In the genomic region with DNA sequence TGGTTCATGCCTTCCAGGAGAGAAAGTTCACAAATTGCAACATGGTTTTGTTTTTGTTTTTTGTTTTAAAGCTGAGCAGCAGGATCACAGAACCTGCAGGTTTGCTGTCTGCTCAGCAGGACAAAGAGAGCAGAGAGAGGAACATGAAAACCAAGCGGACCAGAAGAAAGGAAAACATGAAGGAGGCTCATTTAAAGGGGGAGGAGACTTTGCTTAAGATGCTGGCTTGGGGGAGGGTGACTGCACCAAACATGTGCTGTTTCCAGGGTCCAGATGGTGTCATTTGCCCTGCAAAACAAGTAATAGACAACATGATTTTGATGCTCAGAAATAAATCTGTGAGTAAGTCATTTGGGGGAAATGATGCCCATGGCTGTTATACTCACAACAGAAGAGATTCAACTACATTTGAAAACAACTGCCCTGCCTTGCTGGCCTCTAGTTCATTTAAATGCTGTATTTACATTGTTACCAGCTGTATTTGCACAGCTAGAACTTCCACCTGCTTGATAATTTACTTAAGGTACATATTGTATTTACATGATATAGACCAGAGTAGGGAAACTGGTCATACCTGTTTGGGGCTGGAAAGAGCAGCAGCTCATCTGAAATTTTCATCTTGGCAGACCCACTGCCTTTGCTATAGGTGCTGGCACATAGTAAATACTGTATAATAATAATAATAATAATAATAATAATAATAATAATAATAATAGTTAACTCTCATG, we compare ENCODE assay signal across 14 cellular contexts. TPM values are rescaled to one million over a fixed set of nuclear protein-coding genes. Genes with fewer than 3 reads are reported as not detected.
DNase-seq lines count a peak whose midpoint lies in the region; ATAC-seq, FAIRE-seq and TF ChIP-seq lines count a peak whose summit lies in the region.
"Had no signal": no experiment of that assay in that cellular context is flagged by ENCODE, and none has a peak within 500 bp of the region (broad histone marks: within the 10 kb centered on the region; RNA-seq: fewer than 3 reads in every experiment).

No MANE protein-coding gene starts in this region.

- no peak overlapping the region; the same call in 1 of the 2 replicates for H3K4me3 Mint-ChIP-seq in WTC11
- H3K4me3 Mint-ChIP-seq: activated T-cell treated with anti-CD3 and anti-CD28 coated beads, Interleukin-2, amount 50 U/mL, for 24 hours; stimulated activated naive CD8-positive, alpha-beta T cell treated with anti-CD3 and anti-CD28 coated beads, Interleukin-15, Interleukin-2, amounts not matched to agents 100 ng/mL and 50 ng/mL, for 24 hours had no signal

- no peak for TF ChIP-seq CTCF in WTC11 (IDR thresholded peaks at IDR 0.05)

- H3K4me1 Mint-ChIP-seq in WTC11: peaks cover 29% of the 10 kb centered on the region

- H3K4me1 ChIP-seq in small intestine (ENCODE audit: control insufficient read depth in 2 of 2, insufficient read depth in 1 of 2, low read depth in 1 of 2, low read length in 1 of 2): no peaks in the 10 kb centered on the region

- no peaks in the 10 kb centered on the region for H3K9me3 ChIP-seq in small intestine (ENCODE audit: control insufficient read depth, low read depth)
- H3K9me3 ChIP-seq: esophagus squamous epithelium had no signal

- 9 to 33% (median 31%) methylated on average over 1 of the region's 1 CpG for WGBS in small intestine, 3 donors

- no peak overlapping the region for H3K4me3 ChIP-seq in small intestine (ENCODE audit: low read depth in 1 of 2, low read length in 2 of 2)
- H3K4me3 ChIP-seq: esophagus squamous epithelium had no signal

- H3K27ac ChIP-seq in small intestine (ENCODE audit: low read depth in 1 of 2, low read length in 1 of 2): no peak overlapping the region

- no peaks in the 10 kb centered on the region for H3K36me3 ChIP-seq in small intestine (ENCODE audit: control insufficient read depth in 2 of 2, insufficient read depth in 2 of 2, low read length in 2 of 2)
- H3K36me3 ChIP-seq: esophagus squamous epithelium had no signal

- DNase-seq in LoVo (ENCODE audit: low spot score) (peak; percentile 51), NCI-H2171 treated with DMSO at 0.1 percent for 48 hours (lab: John Stamatoyannopoulos, UW) (peak; percentile 84), WTC11 (ENCODE audit: low spot score) (no peak), small intestine (peak; percentile 76), ecto neural progenitor cell (ENCODE audit: low spot score) (no peak), AML-193 (lab: John Stamatoyannopoulos, UW) (no peak)
- DNase-seq: activated T-cell treated with anti-CD3 and anti-CD28 coated beads, Interleukin-2, amount 50 U/mL, for 24 hours; esophagus squamous epithelium; kidney; NK-92 treated with Interleukin-12 subunit alpha and Interleukin-12 subunit beta, amount 100 ng/mL, for 24 hours; occipital lobe; T-helper 9 cell had no signal

- CTCF ChIA-PET in WTC11 (lab: Charles Lee): no interaction called here

- ATAC-seq in WTC11 (peak; percentile 59), GM19452 (IDR thresholded peaks at IDR 0.05; ENCODE audit: unreplicated experiment) (no peak)

- POLR2A ChIA-PET in WTC11 (lab: Charles Lee): no interaction called here

- no peaks in the 10 kb centered on the region for H3K36me3 Mint-ChIP-seq in WTC11

- H3K27me3 Mint-ChIP-seq in WTC11 (ENCODE audit: low read depth): no peaks in the 10 kb centered on the region

- FAIRE-seq in small intestine (lab: Jason Lieb, UNC): no peak
- FAIRE-seq: kidney had no signal

- peak overlapping the region; percentile 19; the same call in 1 of the 2 replicates for H3K27ac Mint-ChIP-seq in WTC11
- H3K27ac Mint-ChIP-seq: activated T-cell treated with anti-CD3 and anti-CD28 coated beads, Interleukin-2, amount 50 U/mL, for 24 hours; stimulated activated naive CD8-positive, alpha-beta T cell treated with anti-CD3 and anti-CD28 coated beads, Interleukin-15, Interleukin-2, amounts not matched to agents 100 ng/mL and 50 ng/mL, for 24 hours had no signal

- no peaks in the 10 kb centered on the region for H3K27me3 ChIP-seq in small intestine (ENCODE audit: control insufficient read depth in 2 of 2, insufficient read depth in 2 of 2, low read length in 2 of 2)
- H3K27me3 ChIP-seq: esophagus squamous epithelium had no signal

- H3K9me3 Mint-ChIP-seq in WTC11: no peaks in the 10 kb centered on the region
- H3K9me3 Mint-ChIP-seq: activated T-cell treated with anti-CD3 and anti-CD28 coated beads, Interleukin-2, amount 50 U/mL, for 24 hours; stimulated activated naive CD8-positive, alpha-beta T cell treated with anti-CD3 and anti-CD28 coated beads, Interleukin-15, Interleukin-2, amounts not matched to agents 100 ng/mL and 50 ng/mL, for 24 hours had no signal

TF ChIP-seq in WTC11, 78 proteins besides CTCF, POLR2A, EP300 and RAD21:
- TF ChIP-seq, protein P1, sequence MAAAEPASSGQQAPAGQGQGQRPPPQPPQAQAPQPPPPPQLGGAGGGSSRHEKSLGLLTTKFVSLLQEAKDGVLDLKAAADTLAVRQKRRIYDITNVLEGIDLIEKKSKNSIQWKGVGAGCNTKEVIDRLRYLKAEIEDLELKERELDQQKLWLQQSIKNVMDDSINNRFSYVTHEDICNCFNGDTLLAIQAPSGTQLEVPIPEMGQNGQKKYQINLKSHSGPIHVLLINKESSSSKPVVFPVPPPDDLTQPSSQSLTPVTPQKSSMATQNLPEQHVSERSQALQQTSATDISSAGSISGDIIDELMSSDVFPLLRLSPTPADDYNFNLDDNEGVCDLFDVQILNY (CRISPR knock-in tag; IDR thresholded peaks at IDR 0.05): no peak
- TF ChIP-seq HMGA2 (CRISPR knock-in tag; IDR thresholded peaks at IDR 0.05): 0 out of 2 replicates have a peak, but pooled peaks have one; percentile 33

RNA-seq across cellular contexts. Expression of gene CHD6, which starts 32.2 kb away (rescaled TPM):
- total RNA-seq in WTC11 (2021): 52.1 to 61.9 TPM (median 52.8 TPM) in 3 replicates
- polyA plus RNA-seq in small intestine: 10 to 100 TPM in 2 of 3 donors, 1 to 10 TPM in 1; 5.3 to 46.7 (median 11.6) TPM

Comparison
In these comparisons a context has a peak if more than half of its experiments do, and no peak if none do; other contexts are left out.
1. DNase-seq: peak in LoVo (single experiment), NCI-H2171 treated with DMSO at 0.1 percent for 48 hours (single experiment) and small intestine (single experiment); none in WTC11 (single experiment), ecto neural progenitor cell (single experiment) and AML-193 (0 of 2).